In genomic region chr17:17859909-17860760, GRCh38 we compare ENCODE assay signal across 7 cellular contexts. TPM values are rescaled to one million over a fixed set of nuclear protein-coding genes. Genes with fewer than 3 reads are reported as not detected.
DNase-seq lines count a peak whose midpoint lies in the region; ATAC-seq and TF ChIP-seq lines count a peak whose summit lies in the region.

No MANE protein-coding gene starts in this region.

- DNase-seq in GDM1 (lab: John Stamatoyannopoulos, UW) (peak; percentile 39), HK-2 (ENCODE audit: unreplicated experiment) (peak; percentile 67), SKM-1 (lab: John Stamatoyannopoulos, UW; ENCODE audit: unreplicated experiment) (peak; percentile 20), heart right ventricle (peak; percentile 69 to 75), retina (peak; percentile 87)
- peak; percentile 46 for DNase-seq in activated naive CD8-positive, alpha-beta T cell treated with anti-CD3 and anti-CD28 coated beads, Interleukin-2, amount 50 U/mL, for 16 hours (ENCODE audit: low read depth, low spot score)

- peaks cover 0 to 55% (median 13%) of the 10 kb centered on the region in 9 donors for H3K36me3 ChIP-seq in heart right ventricle

- H3K4me1 ChIP-seq in heart right ventricle, result peaks cover 9 to 42% (median 15%) of the 10 kb centered on the region in 9 donors

- intact Hi-C loops in heart right ventricle (cut with DNase I), result loop anchor here (1.0 to 10.0 kb wide), 12 partner anchors 43 to 185 kb away; partner anchors contain the start of gene RAI1 (in 6 of the 10)

- peak; percentile 89 to 99 (median 97) for TF ChIP-seq CTCF in heart right ventricle (IDR thresholded peaks at IDR 0.05)

- H3K27me3 ChIP-seq in heart right ventricle, result no peaks in the 10 kb centered on the region

- ATAC-seq in heart right ventricle (peak; percentile 88 to 97 (median 94)), HG02938 (IDR thresholded peaks at IDR 0.05; ENCODE audit: unreplicated experiment) (no peak)

- H3K9me3 ChIP-seq in heart right ventricle, result no peaks in the 10 kb centered on the region

- H3K27ac ChIP-seq in heart right ventricle, result peak overlapping the region in 7 of 10 donors; percentile 7 to 64 (median 39)

- 28 to 36% methylated on average over 9 of the region's 9 CpGs for WGBS in heart right ventricle, 2 donors

- no peak overlapping the region for H3K4me3 ChIP-seq in heart right ventricle

RNA-seq across cellular contexts. Expression of gene SREBF1, which starts 23.3 kb away (rescaled TPM):
- total RNA-seq in heart right ventricle, result 10 to 100 TPM in 8 of 10 donors, 1 to 10 TPM in 2; 9.0 to 44.1 (median 16.4) TPM
- 10 to 100 TPM; 49.0 to 61.2 TPM for polyA plus RNA-seq in heart right ventricle

Comparison
In these comparisons a context has a peak if more than half of its experiments do, and no peak if none do; other contexts are left out.
1. DNase-seq: peak in every context shown above with its lines; median percentile 87 in retina; 72 in heart right ventricle; 67 in HK-2; 46 in activated naive CD8-positive, alpha-beta T cell treated with anti-CD3 and anti-CD28 coated beads, Interleukin-2, amount 50 U/mL, for 16 hours; 39 in GDM1; 20 in SKM-1.